13 cellular contexts compared by ENCODE assay signal in the genomic region with DNA sequence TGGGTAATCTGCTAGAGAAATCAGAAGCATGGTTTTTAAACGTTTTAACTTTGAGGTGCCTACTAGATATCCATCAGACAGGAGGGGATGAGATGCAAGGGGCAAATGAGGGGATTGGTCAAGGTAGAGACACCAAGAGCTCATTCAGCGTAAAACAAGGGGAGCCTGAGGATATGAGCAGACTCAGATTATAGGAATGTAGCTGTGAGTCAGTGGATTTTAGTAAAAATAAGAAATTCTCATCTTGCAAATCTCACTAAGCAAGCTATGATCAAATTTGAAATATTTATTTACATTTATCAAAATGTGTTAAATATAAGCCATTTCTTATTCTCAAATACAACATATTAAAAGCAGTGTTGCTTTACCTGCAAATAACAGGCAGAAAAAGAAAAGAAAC. TPM values are rescaled to one million over a fixed set of nuclear protein-coding genes. Genes with fewer than 3 reads are reported as not detected.
"Had no signal": no experiment of that assay in that cellular context is flagged by ENCODE, and none has a peak within 500 bp of the region (broad histone marks: within the 10 kb centered on the region; RNA-seq: fewer than 3 reads in every experiment).

No MANE protein-coding gene starts in this region.

- H3K27me3 ChIP-seq: sigmoid colon, thyroid gland had no signal

- H3K4me1 ChIP-seq: left ventricle myocardium inferior, sigmoid colon, thyroid gland had no signal

- H3K4me3 Mint-ChIP-seq: activated naive CD8-positive, alpha-beta T cell treated with anti-CD3 and anti-CD28 coated beads, Interleukin-2, amount 10 ng/mL, durations not matched to agents 7 days and 5 days; effector memory CD8-positive, alpha-beta T cell had no signal

- DNase-seq: activated CD4-positive, alpha-beta T cell treated with anti-CD3 and anti-CD28 coated beads, Interleukin-2, amount 50 U/mL, for 4 hours; activated naive CD4-positive, alpha-beta T cell; activated naive CD8-positive, alpha-beta T cell treated with anti-CD3 and anti-CD28 coated beads, Interleukin-2, amount 10 ng/mL, durations not matched to agents 7 days and 5 days; dermis blood vessel endothelial cell; effector memory CD8-positive, alpha-beta T cell; foreskin melanocyte; glutamatergic neuron; left ventricle myocardium inferior; occipital lobe; sigmoid colon; stimulated activated naive CD4-positive, alpha-beta T cell; thyroid gland had no signal

- H3K27me3 Mint-ChIP-seq: activated naive CD8-positive, alpha-beta T cell treated with anti-CD3 and anti-CD28 coated beads, Interleukin-2, amount 10 ng/mL, durations not matched to agents 7 days and 5 days; effector memory CD8-positive, alpha-beta T cell had no signal

- H3K36me3 ChIP-seq: left ventricle myocardium inferior, sigmoid colon, thyroid gland had no signal

- H3K36me3 Mint-ChIP-seq: activated naive CD8-positive, alpha-beta T cell treated with anti-CD3 and anti-CD28 coated beads, Interleukin-2, amount 10 ng/mL, durations not matched to agents 7 days and 5 days had no signal

- H3K9me3 Mint-ChIP-seq: activated naive CD8-positive, alpha-beta T cell treated with anti-CD3 and anti-CD28 coated beads, Interleukin-2, amount 10 ng/mL, durations not matched to agents 7 days and 5 days had no signal

- H3K4me1 Mint-ChIP-seq: activated naive CD8-positive, alpha-beta T cell treated with anti-CD3 and anti-CD28 coated beads, Interleukin-2, amount 10 ng/mL, durations not matched to agents 7 days and 5 days had no signal

- H3K27ac Mint-ChIP-seq: activated naive CD8-positive, alpha-beta T cell treated with anti-CD3 and anti-CD28 coated beads, Interleukin-2, amount 10 ng/mL, durations not matched to agents 7 days and 5 days; effector memory CD8-positive, alpha-beta T cell had no signal

- H3K4me3 ChIP-seq: left ventricle myocardium inferior, sigmoid colon, thyroid gland had no signal

- H3K9me3 ChIP-seq: thyroid gland had no signal

- H3K27ac ChIP-seq: left ventricle myocardium inferior, sigmoid colon, thyroid gland had no signal

RNA-seq across cellular contexts. Expression of gene TFEC, which starts 21.4 kb away (rescaled TPM):
- polyA plus RNA-seq: neural cell had no signal
